2 cellular contexts compared by ENCODE assay signal in the genomic region with DNA sequence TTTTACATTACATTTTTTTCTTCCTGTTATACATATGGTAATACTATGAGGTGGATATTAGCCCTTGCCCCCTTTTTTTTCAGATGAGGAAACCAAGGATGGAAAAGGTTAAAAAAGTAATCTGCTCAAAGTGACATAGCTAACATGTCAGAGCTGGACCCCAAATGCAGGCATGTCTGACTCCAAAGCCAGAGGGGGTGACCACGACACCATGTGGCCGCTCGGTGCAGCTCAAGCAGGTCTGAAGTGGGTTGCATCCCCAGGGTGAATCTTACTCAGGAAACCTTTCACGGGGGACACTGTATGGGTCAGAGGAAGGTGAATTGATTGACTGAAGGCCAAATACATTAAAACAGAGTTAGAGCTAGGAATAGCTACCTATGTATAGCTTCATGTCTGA.
TF ChIP-seq lines count a peak whose summit lies in the region.

No MANE protein-coding gene starts in this region.

TF ChIP-seq in GM23338, 12 proteins besides CTCF, POLR2A, EP300 and RAD21 (continued from another document):
- TF ChIP-seq, protein P1, sequence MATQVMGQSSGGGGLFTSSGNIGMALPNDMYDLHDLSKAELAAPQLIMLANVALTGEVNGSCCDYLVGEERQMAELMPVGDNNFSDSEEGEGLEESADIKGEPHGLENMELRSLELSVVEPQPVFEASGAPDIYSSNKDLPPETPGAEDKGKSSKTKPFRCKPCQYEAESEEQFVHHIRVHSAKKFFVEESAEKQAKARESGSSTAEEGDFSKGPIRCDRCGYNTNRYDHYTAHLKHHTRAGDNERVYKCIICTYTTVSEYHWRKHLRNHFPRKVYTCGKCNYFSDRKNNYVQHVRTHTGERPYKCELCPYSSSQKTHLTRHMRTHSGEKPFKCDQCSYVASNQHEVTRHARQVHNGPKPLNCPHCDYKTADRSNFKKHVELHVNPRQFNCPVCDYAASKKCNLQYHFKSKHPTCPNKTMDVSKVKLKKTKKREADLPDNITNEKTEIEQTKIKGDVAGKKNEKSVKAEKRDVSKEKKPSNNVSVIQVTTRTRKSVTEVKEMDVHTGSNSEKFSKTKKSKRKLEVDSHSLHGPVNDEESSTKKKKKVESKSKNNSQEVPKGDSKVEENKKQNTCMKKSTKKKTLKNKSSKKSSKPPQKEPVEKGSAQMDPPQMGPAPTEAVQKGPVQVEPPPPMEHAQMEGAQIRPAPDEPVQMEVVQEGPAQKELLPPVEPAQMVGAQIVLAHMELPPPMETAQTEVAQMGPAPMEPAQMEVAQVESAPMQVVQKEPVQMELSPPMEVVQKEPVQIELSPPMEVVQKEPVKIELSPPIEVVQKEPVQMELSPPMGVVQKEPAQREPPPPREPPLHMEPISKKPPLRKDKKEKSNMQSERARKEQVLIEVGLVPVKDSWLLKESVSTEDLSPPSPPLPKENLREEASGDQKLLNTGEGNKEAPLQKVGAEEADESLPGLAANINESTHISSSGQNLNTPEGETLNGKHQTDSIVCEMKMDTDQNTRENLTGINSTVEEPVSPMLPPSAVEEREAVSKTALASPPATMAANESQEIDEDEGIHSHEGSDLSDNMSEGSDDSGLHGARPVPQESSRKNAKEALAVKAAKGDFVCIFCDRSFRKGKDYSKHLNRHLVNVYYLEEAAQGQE (IDR thresholded peaks at IDR 0.05; ENCODE audit: unreplicated experiment) = no peak
- TF ChIP-seq EZH2phosphoT487 (IDR thresholded peaks at IDR 0.05; ENCODE audit: unreplicated experiment) (no peak), CREB1 (CRISPR knock-in tag; IDR thresholded peaks at IDR 0.05; ENCODE audit: low read depth) (no peak), JUNB (IDR thresholded peaks at IDR 0.05; ENCODE audit: unreplicated experiment) (no peak), ZNF114 (CRISPR knock-in tag; IDR thresholded peaks at IDR 0.05) (no peak), ZNF331 (CRISPR knock-in tag; IDR thresholded peaks at IDR 0.05; ENCODE audit: low read depth) (no peak), POLR2AphosphoS5 (IDR thresholded peaks at IDR 0.05; ENCODE audit: low read depth) (no peak), STAT1 (IDR thresholded peaks at IDR 0.05; ENCODE audit: unreplicated experiment) (no peak)
- TF ChIP-seq, protein P2, sequence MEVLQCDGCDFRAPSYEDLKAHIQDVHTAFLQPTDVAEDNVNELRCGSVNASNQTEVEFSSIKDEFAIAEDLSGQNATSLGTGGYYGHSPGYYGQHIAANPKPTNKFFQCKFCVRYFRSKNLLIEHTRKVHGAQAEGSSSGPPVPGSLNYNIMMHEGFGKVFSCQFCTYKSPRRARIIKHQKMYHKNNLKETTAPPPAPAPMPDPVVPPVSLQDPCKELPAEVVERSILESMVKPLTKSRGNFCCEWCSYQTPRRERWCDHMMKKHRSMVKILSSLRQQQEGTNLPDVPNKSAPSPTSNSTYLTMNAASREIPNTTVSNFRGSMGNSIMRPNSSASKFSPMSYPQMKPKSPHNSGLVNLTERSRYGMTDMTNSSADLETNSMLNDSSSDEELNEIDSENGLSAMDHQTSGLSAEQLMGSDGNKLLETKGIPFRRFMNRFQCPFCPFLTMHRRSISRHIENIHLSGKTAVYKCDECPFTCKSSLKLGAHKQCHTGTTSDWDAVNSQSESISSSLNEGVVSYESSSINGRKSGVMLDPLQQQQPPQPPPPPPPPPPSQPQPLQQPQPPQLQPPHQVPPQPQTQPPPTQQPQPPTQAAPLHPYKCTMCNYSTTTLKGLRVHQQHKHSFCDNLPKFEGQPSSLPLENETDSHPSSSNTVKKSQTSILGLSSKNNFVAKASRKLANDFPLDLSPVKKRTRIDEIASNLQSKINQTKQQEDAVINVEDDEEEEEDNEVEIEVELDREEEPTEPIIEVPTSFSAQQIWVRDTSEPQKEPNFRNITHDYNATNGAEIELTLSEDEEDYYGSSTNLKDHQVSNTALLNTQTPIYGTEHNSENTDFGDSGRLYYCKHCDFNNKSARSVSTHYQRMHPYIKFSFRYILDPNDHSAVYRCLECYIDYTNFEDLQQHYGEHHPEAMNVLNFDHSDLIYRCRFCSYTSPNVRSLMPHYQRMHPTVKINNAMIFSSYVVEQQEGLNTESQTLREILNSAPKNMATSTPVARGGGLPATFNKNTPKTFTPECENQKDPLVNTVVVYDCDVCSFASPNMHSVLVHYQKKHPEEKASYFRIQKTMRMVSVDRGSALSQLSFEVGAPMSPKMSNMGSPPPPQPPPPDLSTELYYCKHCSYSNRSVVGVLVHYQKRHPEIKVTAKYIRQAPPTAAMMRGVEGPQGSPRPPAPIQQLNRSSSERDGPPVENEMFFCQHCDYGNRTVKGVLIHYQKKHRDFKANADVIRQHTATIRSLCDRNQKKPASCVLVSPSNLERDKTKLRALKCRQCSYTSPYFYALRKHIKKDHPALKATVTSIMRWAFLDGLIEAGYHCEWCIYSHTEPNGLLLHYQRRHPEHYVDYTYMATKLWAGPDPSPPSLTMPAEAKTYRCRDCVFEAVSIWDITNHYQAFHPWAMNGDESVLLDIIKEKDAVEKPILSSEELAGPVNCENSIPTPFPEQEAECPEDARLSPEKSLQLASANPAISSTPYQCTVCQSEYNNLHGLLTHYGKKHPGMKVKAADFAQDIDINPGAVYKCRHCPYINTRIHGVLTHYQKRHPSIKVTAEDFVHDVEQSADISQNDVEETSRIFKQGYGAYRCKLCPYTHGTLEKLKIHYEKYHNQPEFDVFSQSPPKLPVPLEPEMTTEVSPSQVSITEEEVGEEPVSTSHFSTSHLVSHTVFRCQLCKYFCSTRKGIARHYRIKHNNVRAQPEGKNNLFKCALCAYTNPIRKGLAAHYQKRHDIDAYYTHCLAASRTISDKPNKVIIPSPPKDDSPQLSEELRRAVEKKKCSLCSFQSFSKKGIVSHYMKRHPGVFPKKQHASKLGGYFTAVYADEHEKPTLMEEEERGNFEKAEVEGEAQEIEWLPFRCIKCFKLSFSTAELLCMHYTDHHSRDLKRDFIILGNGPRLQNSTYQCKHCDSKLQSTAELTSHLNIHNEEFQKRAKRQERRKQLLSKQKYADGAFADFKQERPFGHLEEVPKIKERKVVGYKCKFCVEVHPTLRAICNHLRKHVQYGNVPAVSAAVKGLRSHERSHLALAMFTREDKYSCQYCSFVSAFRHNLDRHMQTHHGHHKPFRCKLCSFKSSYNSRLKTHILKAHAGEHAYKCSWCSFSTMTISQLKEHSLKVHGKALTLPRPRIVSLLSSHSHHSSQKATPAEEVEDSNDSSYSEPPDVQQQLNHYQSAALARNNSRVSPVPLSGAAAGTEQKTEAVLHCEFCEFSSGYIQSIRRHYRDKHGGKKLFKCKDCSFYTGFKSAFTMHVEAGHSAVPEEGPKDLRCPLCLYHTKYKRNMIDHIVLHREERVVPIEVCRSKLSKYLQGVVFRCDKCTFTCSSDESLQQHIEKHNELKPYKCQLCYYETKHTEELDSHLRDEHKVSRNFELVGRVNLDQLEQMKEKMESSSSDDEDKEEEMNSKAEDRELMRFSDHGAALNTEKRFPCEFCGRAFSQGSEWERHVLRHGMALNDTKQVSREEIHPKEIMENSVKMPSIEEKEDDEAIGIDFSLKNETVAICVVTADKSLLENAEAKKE (CRISPR knock-in tag; IDR thresholded peaks at IDR 0.05) = no peak
- TF ChIP-seq, protein P3, sequence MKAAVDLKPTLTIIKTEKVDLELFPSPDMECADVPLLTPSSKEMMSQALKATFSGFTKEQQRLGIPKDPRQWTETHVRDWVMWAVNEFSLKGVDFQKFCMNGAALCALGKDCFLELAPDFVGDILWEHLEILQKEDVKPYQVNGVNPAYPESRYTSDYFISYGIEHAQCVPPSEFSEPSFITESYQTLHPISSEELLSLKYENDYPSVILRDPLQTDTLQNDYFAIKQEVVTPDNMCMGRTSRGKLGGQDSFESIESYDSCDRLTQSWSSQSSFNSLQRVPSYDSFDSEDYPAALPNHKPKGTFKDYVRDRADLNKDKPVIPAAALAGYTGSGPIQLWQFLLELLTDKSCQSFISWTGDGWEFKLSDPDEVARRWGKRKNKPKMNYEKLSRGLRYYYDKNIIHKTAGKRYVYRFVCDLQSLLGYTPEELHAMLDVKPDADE (IDR thresholded peaks at IDR 0.05) = no peak

TF ChIP-seq in SK-N-SH, 30 proteins besides CTCF, POLR2A, EP300 and RAD21 (continued from another document):
- TF ChIP-seq TAF1 (IDR thresholded peaks at IDR 0.05; ENCODE audit: borderline replicate concordance, low read depth, low read length) (no peak), CHD2 (IDR thresholded peaks at IDR 0.05; ENCODE audit: low read length, partially characterized antibody) (no peak), EZH2phosphoT487 (IDR thresholded peaks at IDR 0.05; ENCODE audit: borderline replicate concordance, low read depth) (no peak), RFX5 (IDR thresholded peaks at IDR 0.05; ENCODE audit: low read length) (no peak)
